In genomic region chr7:4973728-4974198, GRCh38 we compare ENCODE assay signal across 1 cellular context.
TF ChIP-seq lines count a peak whose summit lies in the region.

No MANE protein-coding gene starts in this region.

TF ChIP-seq in HepG2, 621 proteins besides CTCF, POLR2A, EP300 and RAD21 (continued from another document and continues in another):
- TF ChIP-seq ZSCAN5A (CRISPR knock-in tag; IDR thresholded peaks at IDR 0.05; ENCODE audit: borderline replicate concordance) (peak; percentile 92; the same call in 1 of the 2 replicates), ZBTB7B (CRISPR knock-in tag; IDR thresholded peaks at IDR 0.05) (peak; percentile 61; the same call in 1 of the 2 replicates), MAFK (conservative IDR thresholded peaks at IDR 0.05 in 1 of 2, IDR thresholded peaks at IDR 0.05 in 1 of 2; ENCODE audit: low read length in 2 of 2) (no peak), ZNF362 (CRISPR knock-in tag; IDR thresholded peaks at IDR 0.05; ENCODE audit: borderline replicate concordance) (0 out of 2 replicates have a peak, but pooled peaks have one; percentile 16), ZSCAN29 (CRISPR knock-in tag; conservative IDR thresholded peaks at IDR 0.05) (no peak), FOXC1 (CRISPR knock-in tag; IDR thresholded peaks at IDR 0.05; ENCODE audit: borderline replicate concordance) (peak; percentile 52; the same call in 1 of the 2 replicates), ZBTB25 (CRISPR knock-in tag; IDR thresholded peaks at IDR 0.05) (0 out of 2 replicates have a peak, but pooled peaks have one; percentile 24), ZNF558 (CRISPR knock-in tag; IDR thresholded peaks at IDR 0.05; ENCODE audit: borderline replicate concordance) (peak; percentile 46; the same call in 1 of the 2 replicates), ZBTB44 (CRISPR knock-in tag; IDR thresholded peaks at IDR 0.05) (0 out of 2 replicates have a peak, but pooled peaks have one; percentile 18), PBX3 (CRISPR knock-in tag; IDR thresholded peaks at IDR 0.05; ENCODE audit: borderline replicate concordance) (0 out of 2 replicates have a peak, but pooled peaks have one; percentile 32), LBX2 (CRISPR knock-in tag; IDR thresholded peaks at IDR 0.05; ENCODE audit: borderline replicate concordance) (no peak; the same call in 1 of the 2 replicates), HDAC6 (IDR thresholded peaks at IDR 0.05; ENCODE audit: low read depth, low read length) (no peak), ZNF879 (CRISPR knock-in tag; IDR thresholded peaks at IDR 0.05) (0 out of 2 replicates have a peak, but pooled peaks have one; percentile 14), RBAK (CRISPR knock-in tag; IDR thresholded peaks at IDR 0.05) (no peak), ZHX1 (CRISPR knock-in tag; IDR thresholded peaks at IDR 0.05; ENCODE audit: low read depth) (0 out of 2 replicates have a peak, but pooled peaks have one; percentile 67), MED8 (CRISPR knock-in tag; IDR thresholded peaks at IDR 0.05; ENCODE audit: insufficient replicate concordance) (peak; percentile 32), SSRP1 (CRISPR knock-in tag; IDR thresholded peaks at IDR 0.05) (no peak), GABPB1 (CRISPR knock-in tag; IDR thresholded peaks at IDR 0.05) (peak; percentile 88), SMAD3 (CRISPR knock-in tag; IDR thresholded peaks at IDR 0.05) (no peak), DMAP1 (CRISPR knock-in tag; IDR thresholded peaks at IDR 0.05) (peak; percentile 81), XRCC5 (optimal IDR thresholded peaks at IDR 0.05; ENCODE audit: low read length) (peak; percentile 51), ZNF784 (CRISPR knock-in tag; IDR thresholded peaks at IDR 0.05; ENCODE audit: borderline replicate concordance) (peak; percentile 52; the same call in 1 of the 2 replicates), THAP11 (CRISPR knock-in tag; IDR thresholded peaks at IDR 0.05) (peak; percentile 69), ZNF343 (CRISPR knock-in tag; IDR thresholded peaks at IDR 0.05) (no peak), ZNF891 (CRISPR knock-in tag; IDR thresholded peaks at IDR 0.05) (no peak), ZNF367 (CRISPR knock-in tag; IDR thresholded peaks at IDR 0.05; ENCODE audit: borderline replicate concordance) (0 out of 2 replicates have a peak, but pooled peaks have one; percentile 63), GMEB1 (CRISPR knock-in tag; IDR thresholded peaks at IDR 0.05; ENCODE audit: borderline replicate concordance) (peak; percentile 67; the same call in 1 of the 2 replicates), PREB (CRISPR knock-in tag; IDR thresholded peaks at IDR 0.05) (no peak), MLX (CRISPR knock-in tag; IDR thresholded peaks at IDR 0.05) (no peak), ZNF276 (CRISPR knock-in tag; IDR thresholded peaks at IDR 0.05; ENCODE audit: low read depth) (no peak), RARA (CRISPR knock-in tag; IDR thresholded peaks at IDR 0.05) (peak; percentile 41; the same call in 1 of the 2 replicates), THRA (CRISPR knock-in tag; IDR thresholded peaks at IDR 0.05; ENCODE audit: borderline replicate concordance) (peak; percentile 69; the same call in 1 of the 2 replicates), RXRB (CRISPR knock-in tag; IDR thresholded peaks at IDR 0.05; ENCODE audit: borderline replicate concordance) (peak; percentile 52; the same call in 1 of the 2 replicates)
